8 cellular contexts compared by ENCODE assay signal in the genomic region with DNA sequence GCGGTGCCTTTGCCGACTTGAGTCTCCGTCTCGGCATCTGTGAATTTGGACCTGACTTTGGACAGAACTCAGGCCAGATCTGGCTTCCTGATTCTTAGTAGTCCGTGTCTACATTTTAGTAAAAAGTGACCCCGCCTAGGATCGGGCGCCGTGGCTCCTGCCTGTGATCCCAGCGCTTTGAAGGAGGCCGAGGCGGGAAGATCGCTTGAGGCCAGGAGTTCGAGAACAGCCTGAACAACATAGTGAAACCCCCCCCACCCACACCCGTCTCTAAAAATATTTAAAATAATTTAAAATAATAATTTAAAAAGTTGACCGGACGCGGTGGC. TPM values are rescaled to one million over a fixed set of nuclear protein-coding genes. Genes with fewer than 3 reads are reported as not detected.
DNase-seq lines count a peak whose midpoint lies in the region; ATAC-seq and TF ChIP-seq lines count a peak whose summit lies in the region.

No MANE protein-coding gene starts in this region.

- peaks cover 38% of the 10 kb centered on the region for H3K79me2 ChIP-seq in Loucy (ENCODE audit: insufficient read depth, low read length)

- DNase-seq in AG10803 (ENCODE audit: low read depth) (no peak), NCI-H2171 treated with DMSO at 0.1 percent for 48 hours (lab: John Stamatoyannopoulos, UW) (no peak)
- no peak for DNase-seq in effector memory CD4-positive, alpha-beta T cell
- DNase-seq in naive thymus-derived CD8-positive, alpha-beta T cell: no peak
- no peak for DNase-seq in effector CD4-positive, alpha-beta T cell

- H3K4me2 ChIP-seq in Loucy (ENCODE audit: low read depth, low read length, poor library complexity, severe bottlenecking): peak overlapping the region; percentile 76

- H3K36me3 ChIP-seq in Loucy (ENCODE audit: insufficient read depth, low read length): peaks cover 15% of the 10 kb centered on the region; the same call in 1 of the 2 replicates
- peaks cover 6% of the 10 kb centered on the region for H3K36me3 ChIP-seq in effector memory CD4-positive, alpha-beta T cell (ENCODE audit: control insufficient read depth, insufficient read depth, low read length)

- H3K4me1 ChIP-seq in Loucy (ENCODE audit: insufficient read depth, low read length, poor library complexity, severe bottlenecking): peaks cover 16% of the 10 kb centered on the region
- peaks cover 15% of the 10 kb centered on the region for H3K4me1 ChIP-seq in effector memory CD4-positive, alpha-beta T cell (ENCODE audit: control insufficient read depth, insufficient read depth, low read length, poor library complexity, severe bottlenecking)

- TF ChIP-seq CTCF in AG10803 (conservative IDR thresholded peaks at IDR 0.05; ENCODE audit: low read length): no peak
- no peak for TF ChIP-seq CTCF in Loucy (conservative IDR thresholded peaks at IDR 0.05; ENCODE audit: low read length)

- peak overlapping the region; percentile 75 for H3K4me3 ChIP-seq in AG10803 (ENCODE audit: low read length)
- H3K4me3 ChIP-seq in Loucy (ENCODE audit: low read length, poor library complexity, severe bottlenecking): peak overlapping the region; percentile 83
- peak overlapping the region; percentile 56 for H3K4me3 ChIP-seq in effector memory CD4-positive, alpha-beta T cell (ENCODE audit: insufficient read depth, low read depth, low read length, poor library complexity, severe bottlenecking)

- no peak for ATAC-seq in naive thymus-derived CD8-positive, alpha-beta T cell
- no peak for ATAC-seq in GM21528 (IDR thresholded peaks at IDR 0.05; ENCODE audit: low FRiP score, unreplicated experiment)
- ATAC-seq in HG03571 (IDR thresholded peaks at IDR 0.05; ENCODE audit: unreplicated experiment): no peak

- peak overlapping the region; percentile 72 for H3K27ac ChIP-seq in effector memory CD4-positive, alpha-beta T cell (ENCODE audit: insufficient read depth, low read length, poor library complexity, severe bottlenecking)

- H3F3A ChIP-seq in Loucy (ENCODE audit: low read depth): no peaks in the 10 kb centered on the region

- H3K9me3 Mint-ChIP-seq in naive thymus-derived CD8-positive, alpha-beta T cell: peaks cover 0 to 2% (median 0%) of the 10 kb centered on the region in 9 donors

- H4K20me1 ChIP-seq in Loucy (ENCODE audit: insufficient read depth, low read length, poor library complexity, severe bottlenecking): peaks cover 31% of the 10 kb centered on the region

- POLR2A ChIA-PET in naive thymus-derived CD8-positive, alpha-beta T cell (lab: Charles Lee): interaction anchor here (0.6 to 4.3 kb wide), 9 partner anchors 28 to 587 kb away, joined by 3 to 37 read pairs (median 4); partner anchors contain the start of genes ARHGAP45, CIRBP, FAM174C and MBD3

- H2AFZ ChIP-seq in Loucy (ENCODE audit: low read length): peak overlapping the region; percentile 98

- no peaks in the 10 kb centered on the region for H3K27me3 Mint-ChIP-seq in naive thymus-derived CD8-positive, alpha-beta T cell

- peak overlapping the region; percentile 65 to 92 (median 82) for H3K4me3 Mint-ChIP-seq in naive thymus-derived CD8-positive, alpha-beta T cell

- H3K9me2 ChIP-seq in Loucy (replicated peaks; ENCODE audit: low read depth, low read length): no peaks in the 10 kb centered on the region

- H3K9ac ChIP-seq in Loucy (ENCODE audit: low read depth, low read length, poor library complexity, severe bottlenecking): peak overlapping the region; percentile 85

- H3K9me3 ChIP-seq in Loucy (ENCODE audit: insufficient read depth, low read depth, low read length): no peaks in the 10 kb centered on the region
- H3K9me3 ChIP-seq in effector memory CD4-positive, alpha-beta T cell (ENCODE audit: control insufficient read depth, low read length): no peaks in the 10 kb centered on the region

- peaks cover 0 to 14% (median 0%) of the 10 kb centered on the region in 3 donors for H3K36me3 Mint-ChIP-seq in naive thymus-derived CD8-positive, alpha-beta T cell

- no peaks in the 10 kb centered on the region for H3K27me3 ChIP-seq in Loucy (ENCODE audit: insufficient read depth, low read length, poor library complexity, severe bottlenecking)
- no peaks in the 10 kb centered on the region for H3K27me3 ChIP-seq in effector memory CD4-positive, alpha-beta T cell (replicated peaks; ENCODE audit: control insufficient read depth, insufficient read depth, low read length, poor library complexity, severe bottlenecking)

- H3K4me1 Mint-ChIP-seq in naive thymus-derived CD8-positive, alpha-beta T cell: peaks cover 12 to 34% (median 15%) of the 10 kb centered on the region in 4 donors

- peak overlapping the region; percentile 82 to 98 (median 93) for H3K27ac Mint-ChIP-seq in naive thymus-derived CD8-positive, alpha-beta T cell

RNA-seq across cellular contexts. Expression of gene TCF3, which starts 0.8 kb away (rescaled TPM):
- total RNA-seq in naive thymus-derived CD8-positive, alpha-beta T cell: 100 to 1,000 TPM in 1 of 2 experiments, 10 to 100 TPM in 1; 97.4 to 102 TPM
- polyA plus RNA-seq in naive thymus-derived CD8-positive, alpha-beta T cell: 10 to 100 TPM in 2 of 3 donors, 1 to 10 TPM in 1; 7.8 to 33.0 (median 13.0) TPM

RNA-seq across cellular contexts. Expression of gene UQCR11, which starts 48.0 kb away (rescaled TPM):
- total RNA-seq in naive thymus-derived CD8-positive, alpha-beta T cell: 100 to 1,000 TPM; 130 to 132 TPM
- 100 to 1,000 TPM; 545 to 646 (median 558) TPM for polyA plus RNA-seq in naive thymus-derived CD8-positive, alpha-beta T cell
